Comparison of ENCODE assay signal across 1 cellular context in genomic region chrX:154517101-154517781, GRCh38.
TF ChIP-seq lines count a peak whose summit lies in the region.

No MANE protein-coding gene starts in this region.

TF ChIP-seq in HepG2, 621 proteins besides CTCF, POLR2A, EP300 and RAD21 (continued from another document and continues in another):
- TF ChIP-seq ARID4A (CRISPR knock-in tag; IDR thresholded peaks at IDR 0.05; ENCODE audit: borderline replicate concordance) (peak; percentile 37; the same call in 1 of the 2 replicates), CBFB (CRISPR knock-in tag; IDR thresholded peaks at IDR 0.05) (no peak), ZNF333 (CRISPR knock-in tag; IDR thresholded peaks at IDR 0.05; ENCODE audit: borderline replicate concordance) (no peak), ZHX1 (CRISPR knock-in tag; IDR thresholded peaks at IDR 0.05; ENCODE audit: low read depth) (no peak), HIVEP1 (CRISPR knock-in tag; IDR thresholded peaks at IDR 0.05) (peak; percentile 43; the same call in 1 of the 2 replicates), PTBP1 (IDR thresholded peaks at IDR 0.05; ENCODE audit: low read depth, low read length, poor library complexity, severe bottlenecking) (no peak), SMAD3 (CRISPR knock-in tag; IDR thresholded peaks at IDR 0.05) (0 out of 2 replicates have a peak, but pooled peaks have one; percentile 15), TSC22D2 (CRISPR knock-in tag; IDR thresholded peaks at IDR 0.05; ENCODE audit: borderline replicate concordance) (no peak), ZKSCAN5 (CRISPR knock-in tag; IDR thresholded peaks at IDR 0.05) (no peak), XRCC5 (optimal IDR thresholded peaks at IDR 0.05; ENCODE audit: low read length) (no peak), RORA (CRISPR knock-in tag; IDR thresholded peaks at IDR 0.05) (no peak), SPEN (CRISPR knock-in tag; IDR thresholded peaks at IDR 0.05; ENCODE audit: low read depth) (no peak), FIP1L1 (IDR thresholded peaks at IDR 0.05; ENCODE audit: borderline replicate concordance, insufficient read depth, low read depth, low read length) (no peak), HNF4G (IDR thresholded peaks at IDR 0.05; ENCODE audit: borderline replicate concordance, low read depth, low read length) (peak; percentile 7; the same call in 1 of the 2 replicates), HNF4G (CRISPR knock-in tag; IDR thresholded peaks at IDR 0.05; ENCODE audit: borderline replicate concordance, low read depth) (no peak), SIN3A (IDR thresholded peaks at IDR 0.05; ENCODE audit: borderline replicate concordance, low read depth, low read length) (peak; percentile 54; the same call in 1 of the 2 replicates), GMEB2 (CRISPR knock-in tag; IDR thresholded peaks at IDR 0.05; ENCODE audit: low read depth) (no peak), HNF1B (CRISPR knock-in tag; IDR thresholded peaks at IDR 0.05) (no peak), SIN3B (IDR thresholded peaks at IDR 0.05; ENCODE audit: low read length) (no peak), ZNF709 (CRISPR knock-in tag; IDR thresholded peaks at IDR 0.05) (no peak), MYPOP (CRISPR knock-in tag; IDR thresholded peaks at IDR 0.05) (peak; percentile 39; the same call in 1 of the 2 replicates), TEAD2 (CRISPR knock-in tag; IDR thresholded peaks at IDR 0.05) (no peak), SRSF9 (IDR thresholded peaks at IDR 0.05; ENCODE audit: borderline replicate concordance, insufficient read depth, low read depth, low read length, poor library complexity, severe bottlenecking) (no peak), CCDC6 (CRISPR knock-in tag; IDR thresholded peaks at IDR 0.05) (no peak), ZNF773 (CRISPR knock-in tag; IDR thresholded peaks at IDR 0.05; ENCODE audit: borderline replicate concordance) (no peak), ZNF746 (CRISPR knock-in tag; IDR thresholded peaks at IDR 0.05) (no peak), ATF3 (CRISPR knock-in tag; IDR thresholded peaks at IDR 0.05) (no peak), SP2 (CRISPR knock-in tag; IDR thresholded peaks at IDR 0.05) (no peak), TOE1 (CRISPR knock-in tag; IDR thresholded peaks at IDR 0.05) (no peak), ZFP36L1 (CRISPR knock-in tag; IDR thresholded peaks at IDR 0.05) (0 out of 2 replicates have a peak, but pooled peaks have one; percentile 39), ZNF83 (CRISPR knock-in tag; IDR thresholded peaks at IDR 0.05; ENCODE audit: borderline replicate concordance) (no peak), MED1 (CRISPR knock-in tag; IDR thresholded peaks at IDR 0.05) (peak; percentile 42; the same call in 1 of the 2 replicates), RBAK (CRISPR knock-in tag; IDR thresholded peaks at IDR 0.05) (no peak), MXD3 (CRISPR knock-in tag; IDR thresholded peaks at IDR 0.05) (no peak), PLRG1 (conservative IDR thresholded peaks at IDR 0.05) (no peak), ZSCAN31 (CRISPR knock-in tag; IDR thresholded peaks at IDR 0.05; ENCODE audit: low read depth) (no peak), GLMP (CRISPR knock-in tag; IDR thresholded peaks at IDR 0.05; ENCODE audit: borderline replicate concordance) (no peak), GTF2F1 (IDR thresholded peaks at IDR 0.05; ENCODE audit: low read length) (no peak), NR1H2 (CRISPR knock-in tag; IDR thresholded peaks at IDR 0.05; ENCODE audit: borderline replicate concordance, low read depth) (no peak), ZSCAN5A (CRISPR knock-in tag; IDR thresholded peaks at IDR 0.05; ENCODE audit: borderline replicate concordance) (no peak), IRF9 (CRISPR knock-in tag; IDR thresholded peaks at IDR 0.05; ENCODE audit: borderline replicate concordance) (no peak), NFYB (CRISPR knock-in tag; IDR thresholded peaks at IDR 0.05) (peak; percentile 13; the same call in 1 of the 2 replicates), KDM1A (CRISPR knock-in tag; IDR thresholded peaks at IDR 0.05) (no peak), NCOR1 (IDR thresholded peaks at IDR 0.05; ENCODE audit: borderline replicate concordance, low read length) (no peak; the same call in 1 of the 2 replicates), ZNF740 (CRISPR knock-in tag; IDR thresholded peaks at IDR 0.05) (no peak), DZIP1 (CRISPR knock-in tag; IDR thresholded peaks at IDR 0.05) (no peak)
